In genomic region chr3:122942937-122943827, GRCh38 we compare ENCODE assay signal across 1 cellular context.
TF ChIP-seq lines count a peak whose summit lies in the region.

No MANE protein-coding gene starts in this region.

TF ChIP-seq in GM23338, 12 proteins besides CTCF, POLR2A, EP300 and RAD21 (continued from another document):
- TF ChIP-seq ZNF462 (CRISPR knock-in tag; IDR thresholded peaks at IDR 0.05) (no peak), STAT1 (IDR thresholded peaks at IDR 0.05; ENCODE audit: unreplicated experiment) (no peak), ZNF331 (CRISPR knock-in tag; IDR thresholded peaks at IDR 0.05; ENCODE audit: low read depth) (no peak), ZNF114 (CRISPR knock-in tag; IDR thresholded peaks at IDR 0.05) (no peak), POLR2AphosphoS5 (IDR thresholded peaks at IDR 0.05; ENCODE audit: low read depth) (no peak)
